In the genomic region with DNA sequence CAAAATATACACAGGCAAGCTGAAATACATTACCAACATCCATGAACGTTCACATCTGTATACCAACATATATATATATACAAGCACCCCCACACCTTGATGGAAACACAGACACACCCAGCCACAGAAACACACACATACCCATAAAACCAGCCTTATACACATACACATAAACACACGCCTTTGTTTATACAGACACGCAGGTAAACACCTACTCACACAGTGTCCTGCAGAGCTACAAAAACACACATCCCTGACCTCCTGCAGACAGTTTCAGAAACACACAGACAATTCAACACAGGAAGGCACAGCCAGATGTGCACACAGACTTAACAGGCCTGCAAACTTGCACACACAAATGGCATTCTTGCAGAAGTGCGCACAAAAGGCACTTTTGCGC, we compare ENCODE assay signal across 15 cellular contexts. TPM values are rescaled to one million over a fixed set of nuclear protein-coding genes. Genes with fewer than 3 reads are reported as not detected.
A peak's percentile ranks its signal among the peaks of the same experiment; 100 is the strongest.
DNase-seq lines count a peak whose midpoint lies in the region; ATAC-seq and TF ChIP-seq lines count a peak whose summit lies in the region.
"Had no signal": no experiment of that assay in that cellular context is flagged by ENCODE, and none has a peak within 500 bp of the region (broad histone marks: within the 10 kb centered on the region; RNA-seq: fewer than 3 reads in every experiment).

No MANE protein-coding gene starts in this region.

- peak overlapping the region; percentile 35 for H4K91ac ChIP-seq in mesenchymal stem cell (ENCODE audit: low read length)

- H3K36me3 ChIP-seq in HEK293 (ENCODE audit: control insufficient read depth in 2 of 2, insufficient read depth in 1 of 2, low read length in 2 of 2): no peaks in the 10 kb centered on the region
- peaks cover 0 to 3% of the 10 kb centered on the region in 2 experiments for H3K36me3 ChIP-seq in mesenchymal stem cell (ENCODE audit: control insufficient read depth in 1 of 2, insufficient read depth in 2 of 2, low read depth in 1 of 2, low read length in 2 of 2)
- no peaks in the 10 kb centered on the region for H3K36me3 ChIP-seq in prostate gland

- no peak overlapping the region for H3K9ac ChIP-seq in mesenchymal stem cell (ENCODE audit: low read length)
- H3K9ac ChIP-seq: GM23248 had no signal

- peaks cover 0 to 36% of the 10 kb centered on the region in 2 experiments for H3K27me3 ChIP-seq in mesenchymal stem cell (ENCODE audit: control insufficient read depth in 1 of 2, insufficient read depth in 1 of 2, low read length in 2 of 2)
- no peaks in the 10 kb centered on the region for H3K27me3 ChIP-seq in prostate gland (replicated peaks; ENCODE audit: insufficient read depth)

- 92% methylated on average over 5 of the region's 5 CpGs for WGBS in mesenchymal stem cell
- 55% methylated on average over 5 of the region's 5 CpGs for WGBS in prostate gland

- TF ChIP-seq CTCF in HEK293 (tag by site-specific recombination; IDR thresholded peaks at IDR 0.05) (no peak), prostate gland (IDR thresholded peaks at IDR 0.05) (no peak)

- CTCF ChIA-PET in HEK293 (lab: Yijun Ruan, JAX): interaction anchor here (0.8 to 1.0 kb wide), 4 partner anchors 19 to 115 kb away, joined by 3 read pairs; no protein-coding TSS in a partner anchor

- no peak overlapping the region for H2AK5ac ChIP-seq in mesenchymal stem cell (ENCODE audit: low read length, severe bottlenecking)

- no peak overlapping the region for H4K8ac ChIP-seq in mesenchymal stem cell (ENCODE audit: low read length)

- peak; percentile 56 for DNase-seq in NCI-H748 (lab: John Stamatoyannopoulos, UW; ENCODE audit: unreplicated experiment)
- DNase-seq in mesenchymal stem cell: no peak
- DNase-seq in prostate gland (ENCODE audit: low spot score): peak; percentile 28
- no peak for DNase-seq in posterior vena cava (ENCODE audit: low spot score)
- DNase-seq in T-helper 1 cell: no peak
- DNase-seq: Caco-2; CD8-positive, alpha-beta memory T cell; GM23248; H7 had no signal

- no peak overlapping the region for H3K27ac ChIP-seq in HEK293 (ENCODE audit: extremely low read depth, low read depth, low read length)
- H3K27ac ChIP-seq in mesenchymal stem cell (ENCODE audit: low read length, poor library complexity, severe bottlenecking): no peak overlapping the region
- no peak overlapping the region for H3K27ac ChIP-seq in prostate gland
- H3K27ac ChIP-seq: GM23248 had no signal

- H3K9me3 ChIP-seq in HEK293 (ENCODE audit: control insufficient read depth, insufficient read depth, low read depth, low read length) (peaks cover 10% of the 10 kb centered on the region), mesenchymal stem cell (ENCODE audit: control insufficient read depth, low read length) (peaks cover 32% of the 10 kb centered on the region), prostate gland (no peaks in the 10 kb centered on the region)

- no peak overlapping the region for H2BK120ac ChIP-seq in mesenchymal stem cell (ENCODE audit: low read depth, low read length)

- TF ChIP-seq POLR2A in prostate gland (IDR thresholded peaks at IDR 0.05): no peak

- POLR2A ChIA-PET in HEK293 (lab: Yijun Ruan, JAX): interaction anchor here (1.2 to 2.2 kb wide), 2 partner anchors 25 to 44 kb away, joined by 3 to 9 read pairs; partner anchors contain the start of gene PLAUR

- H3K4me3 ChIP-seq in HEK293 (ENCODE audit: low read depth, low read length) (no peak overlapping the region), mesenchymal stem cell (ENCODE audit: insufficient read depth in 1 of 2, low read depth in 1 of 2, low read length in 2 of 2) (no peak overlapping the region), prostate gland (no peak overlapping the region)
- H3K4me3 ChIP-seq: GM23248 had no signal

- H3K4me1 ChIP-seq in HEK293 (ENCODE audit: control insufficient read depth, insufficient read depth, low read length) (no peaks in the 10 kb centered on the region), mesenchymal stem cell (ENCODE audit: control insufficient read depth, insufficient read depth, low read depth, low read length) (peaks cover 4% of the 10 kb centered on the region), prostate gland (replicated peaks) (no peaks in the 10 kb centered on the region)
- H3K4me1 ChIP-seq: Caco-2 had no signal

- H3K23ac ChIP-seq in mesenchymal stem cell (ENCODE audit: low read length in 2 of 2): no peak overlapping the region

- H3K14ac ChIP-seq in mesenchymal stem cell (ENCODE audit: low read length in 2 of 2): peak overlapping the region in 1 of 2 experiments; percentile 44

- no peak overlapping the region for H2AFZ ChIP-seq in mesenchymal stem cell (ENCODE audit: low read depth, low read length)
- H2AFZ ChIP-seq: GM23248 had no signal

- H3K4ac ChIP-seq in mesenchymal stem cell (ENCODE audit: low read depth in 1 of 2, low read length in 2 of 2): no peak overlapping the region

- H2BK5ac ChIP-seq in mesenchymal stem cell (ENCODE audit: low read depth, low read length, poor library complexity, severe bottlenecking): no peak overlapping the region

- no peak for ATAC-seq in HG03378 (IDR thresholded peaks at IDR 0.05; ENCODE audit: unreplicated experiment)

- H2BK12ac ChIP-seq in mesenchymal stem cell (ENCODE audit: low read length in 2 of 2): no peak overlapping the region

- no peak overlapping the region for H2BK15ac ChIP-seq in mesenchymal stem cell (ENCODE audit: low read depth, poor library complexity, severe bottlenecking)

- H3K4me2 ChIP-seq in mesenchymal stem cell (ENCODE audit: low read length, poor library complexity, severe bottlenecking): no peak overlapping the region

- no peak overlapping the region for H3K18ac ChIP-seq in mesenchymal stem cell (ENCODE audit: low read depth in 1 of 2, low read length in 2 of 2)

- intact Hi-C loops in prostate gland (cut with DNase I): no loop called here
- intact Hi-C loops in posterior vena cava (cut with DNase I): no loop called here

- no peaks in the 10 kb centered on the region for H3K79me1 ChIP-seq in mesenchymal stem cell (replicated peaks; ENCODE audit: low read length, poor library complexity, severe bottlenecking)

TF ChIP-seq in HEK293, 187 proteins besides CTCF, POLR2A, EP300 and RAD21:
- TF ChIP-seq, protein P1, sequence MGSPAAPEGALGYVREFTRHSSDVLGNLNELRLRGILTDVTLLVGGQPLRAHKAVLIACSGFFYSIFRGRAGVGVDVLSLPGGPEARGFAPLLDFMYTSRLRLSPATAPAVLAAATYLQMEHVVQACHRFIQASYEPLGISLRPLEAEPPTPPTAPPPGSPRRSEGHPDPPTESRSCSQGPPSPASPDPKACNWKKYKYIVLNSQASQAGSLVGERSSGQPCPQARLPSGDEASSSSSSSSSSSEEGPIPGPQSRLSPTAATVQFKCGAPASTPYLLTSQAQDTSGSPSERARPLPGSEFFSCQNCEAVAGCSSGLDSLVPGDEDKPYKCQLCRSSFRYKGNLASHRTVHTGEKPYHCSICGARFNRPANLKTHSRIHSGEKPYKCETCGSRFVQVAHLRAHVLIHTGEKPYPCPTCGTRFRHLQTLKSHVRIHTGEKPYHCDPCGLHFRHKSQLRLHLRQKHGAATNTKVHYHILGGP (tag by site-specific recombination; IDR thresholded peaks at IDR 0.05): 0 out of 2 replicates have a peak, but pooled peaks have one; percentile 17
- TF ChIP-seq ZNF140 (tag by site-specific recombination; IDR thresholded peaks at IDR 0.05) (0 out of 2 replicates have a peak, but pooled peaks have one; percentile 2), ZIC2 (tag by site-specific recombination; IDR thresholded peaks at IDR 0.05) (peak; percentile 51)
- TF ChIP-seq, protein P2, sequence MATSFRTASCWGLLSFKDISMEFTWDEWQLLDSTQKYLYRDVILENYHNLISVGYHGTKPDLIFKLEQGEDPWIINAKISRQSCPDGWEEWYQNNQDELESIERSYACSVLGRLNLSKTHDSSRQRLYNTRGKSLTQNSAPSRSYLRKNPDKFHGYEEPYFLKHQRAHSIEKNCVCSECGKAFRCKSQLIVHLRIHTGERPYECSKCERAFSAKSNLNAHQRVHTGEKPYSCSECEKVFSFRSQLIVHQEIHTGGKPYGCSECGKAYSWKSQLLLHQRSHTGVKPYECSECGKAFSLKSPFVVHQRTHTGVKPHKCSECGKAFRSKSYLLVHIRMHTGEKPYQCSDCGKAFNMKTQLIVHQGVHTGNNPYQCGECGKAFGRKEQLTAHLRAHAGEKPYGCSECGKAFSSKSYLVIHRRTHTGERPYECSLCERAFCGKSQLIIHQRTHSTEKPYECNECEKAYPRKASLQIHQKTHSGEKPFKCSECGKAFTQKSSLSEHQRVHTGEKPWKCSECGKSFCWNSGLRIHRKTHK (tag by site-specific recombination; IDR thresholded peaks at IDR 0.05): no peak

RNA-seq across cellular contexts. Expression of gene IRGC, which starts 21.3 kb away (rescaled TPM):
- polyA plus RNA-seq in mesenchymal stem cell (2013, experiment 1 of 2): not detected
- polyA plus RNA-seq in mesenchymal stem cell (2013, experiment 2 of 2): not detected
- total RNA-seq in prostate gland (10 to 100 TPM in 1 of 2 donors, not detected in 1; 15.7 TPM), posterior vena cava (not detected)
- total RNA-seq: A673; Caco-2; CD8-positive, alpha-beta memory T cell; Daoy; GM23248; H7; HT1080 had no signal
- polyA plus RNA-seq: BJ; CD8-positive, alpha-beta memory T cell; GM23248 had no signal

RNA-seq across cellular contexts. Expression of gene PLAUR, which starts 24.6 kb away (rescaled TPM):
- polyA plus RNA-seq in mesenchymal stem cell (2013, experiment 1 of 2): 83.9 TPM
- 83.9 TPM for polyA plus RNA-seq in mesenchymal stem cell (2013, experiment 2 of 2)
- total RNA-seq in prostate gland (10 to 100 TPM in 1 of 2 donors, 1 to 10 TPM in 1; 6.9 to 40.9 TPM), posterior vena cava (10 to 100 TPM; 35.2 to 45.4 TPM)

RNA-seq across cellular contexts. Expression of gene CADM4, which starts 54.9 kb away (rescaled TPM):
- polyA plus RNA-seq in mesenchymal stem cell (2013, experiment 1 of 2): 6.9 TPM
- 6.5 TPM for polyA plus RNA-seq in mesenchymal stem cell (2013, experiment 2 of 2)
- 10 to 100 TPM; 21.1 to 49.4 TPM for total RNA-seq in prostate gland
- 1 to 10 TPM; 3.3 to 4.0 TPM for total RNA-seq in posterior vena cava
- polyA plus RNA-seq: CD8-positive, alpha-beta memory T cell had no signal

Comparison
In these comparisons a context has a peak if more than half of its experiments do, and no peak if none do; other contexts are left out.
1. DNase-seq: peak in NCI-H748 (single experiment) and prostate gland (single experiment); none in mesenchymal stem cell (single experiment), posterior vena cava (single experiment) and T-helper 1 cell (0 of 5).
2. RNA of gene CADM4, which starts 54.9 kb away (total RNA-seq): 21.1 to 49.4 TPM in prostate gland; 3.3 to 4.0 TPM in posterior vena cava; every median in the first group is over 4 times any median in the second.